9 cellular contexts compared by ENCODE assay signal in genomic region chr1:150152182-150152536, GRCh38. TPM values are rescaled to one million over a fixed set of nuclear protein-coding genes. Genes with fewer than 3 reads are reported as not detected.
DNase-seq lines count a peak whose midpoint lies in the region; ATAC-seq, FAIRE-seq and TF ChIP-seq lines count a peak whose summit lies in the region.
"Had no signal": no experiment of that assay in that cellular context is flagged by ENCODE, and none has a peak within 500 bp of the region (broad histone marks: within the 10 kb centered on the region; RNA-seq: fewer than 3 reads in every experiment).

No MANE protein-coding gene starts in this region.

- peaks cover 29% of the 10 kb centered on the region for H3K79me2 ChIP-seq in MM.1S (ENCODE audit: low read length)

- no peaks in the 10 kb centered on the region for H3K27me3 Mint-ChIP-seq in CD4-positive, CD25-positive, alpha-beta regulatory T cell

- no peaks in the 10 kb centered on the region for H3K9me3 Mint-ChIP-seq in CD4-positive, CD25-positive, alpha-beta regulatory T cell

- no peak overlapping the region for H2BK5ac ChIP-seq in neuronal stem cell (ENCODE audit: low read length)

- no peak overlapping the region for H3K23ac ChIP-seq in neuronal stem cell (ENCODE audit: low read depth, low read length, poor library complexity)

- H3K4ac ChIP-seq in neuronal stem cell (ENCODE audit: low read length): no peak overlapping the region

- no peak overlapping the region for H2BK15ac ChIP-seq in neuronal stem cell (ENCODE audit: low read length)

- H4K91ac ChIP-seq in neuronal stem cell (ENCODE audit: low read depth, low read length, poor library complexity): no peak overlapping the region

- no peak overlapping the region for H2BK12ac ChIP-seq in neuronal stem cell (ENCODE audit: low read length)

- H3K27ac ChIP-seq in CD4-positive, CD25-positive, alpha-beta regulatory T cell (ENCODE audit: insufficient read depth, low read length, poor library complexity, severe bottlenecking): peak overlapping the region; percentile 81
- H3K27ac ChIP-seq in MM.1S (ENCODE audit: low read length) (no peak overlapping the region), ectodermal cell (ENCODE audit: insufficient read depth, low read depth, low read length, poor library complexity, severe bottlenecking) (no peak overlapping the region), neuronal stem cell (replicated peaks; ENCODE audit: low read length) (no peak overlapping the region)

- H3K27me3 ChIP-seq in CD4-positive, CD25-positive, alpha-beta regulatory T cell (ENCODE audit: control insufficient read depth, insufficient read depth, low read length): no peaks in the 10 kb centered on the region
- H3K27me3 ChIP-seq in MM.1S (replicated peaks; ENCODE audit: insufficient read depth, low read length) (no peaks in the 10 kb centered on the region), ectodermal cell (ENCODE audit: control insufficient read depth, insufficient read depth, low read length, poor library complexity, severe bottlenecking) (no peaks in the 10 kb centered on the region), neuronal stem cell (ENCODE audit: control insufficient read depth in 3 of 3, insufficient read depth in 3 of 3, low read depth in 1 of 3, low read length in 3 of 3) (no peaks in the 10 kb centered on the region)

- H2AFZ ChIP-seq in MM.1S (ENCODE audit: low read length) (no peak overlapping the region), neuronal stem cell (ENCODE audit: low read length) (no peak overlapping the region)

- peaks cover 39% of the 10 kb centered on the region for H3K36me3 ChIP-seq in CD4-positive, CD25-positive, alpha-beta regulatory T cell (ENCODE audit: control insufficient read depth, insufficient read depth, low read length)
- H3K36me3 ChIP-seq in MM.1S (replicated peaks; ENCODE audit: insufficient read depth, low read length): no peaks in the 10 kb centered on the region
- peaks cover 34% of the 10 kb centered on the region for H3K36me3 ChIP-seq in ectodermal cell (ENCODE audit: control insufficient read depth, insufficient read depth, low read length)
- H3K36me3 ChIP-seq in neuronal stem cell (replicated peaks in 1 of 2; ENCODE audit: control insufficient read depth in 2 of 2, insufficient read depth in 2 of 2, low read length in 2 of 2): peaks cover 36 to 63% of the 10 kb centered on the region in 2 donors

- no peak for ATAC-seq in CD4-positive, CD25-positive, alpha-beta regulatory T cell (ENCODE audit: low read depth in 2 of 2)
- ATAC-seq in left colon: no peak

- no peak overlapping the region for H2AK5ac ChIP-seq in neuronal stem cell (ENCODE audit: low read depth, low read length)

- H3K9ac ChIP-seq in MM.1S (ENCODE audit: low read length): no peak overlapping the region
- no peak overlapping the region for H3K9ac ChIP-seq in neuronal stem cell (ENCODE audit: low read depth, low read length, poor library complexity)

- H3K4me3 ChIP-seq in CD4-positive, CD25-positive, alpha-beta regulatory T cell (ENCODE audit: low read depth, low read length): peak overlapping the region; percentile 94
- H3K4me3 ChIP-seq in MM.1S (ENCODE audit: low read length): no peak overlapping the region
- peak overlapping the region; percentile 95 for H3K4me3 ChIP-seq in ectodermal cell (ENCODE audit: insufficient read depth, low read depth, low read length)
- H3K4me3 ChIP-seq in neuronal stem cell (ENCODE audit: low read length in 2 of 2): peak overlapping the region in 1 of 2 donors; percentile 69

- no peaks in the 10 kb centered on the region for H4K20me1 ChIP-seq in MM.1S (ENCODE audit: insufficient read depth, low read length)

- intact Hi-C loops in left colon (cut with DNase I, micrococcal nuclease): no loop called here

- WGBS in ectodermal cell, 2 experiments: 88 to 96% methylated on average over 2 of the region's 2 CpGs
- no CpG with 5 or more reads among the region's 2 CpGs for WGBS in neuronal stem cell (ENCODE audit: extremely low coverage in 2 of 2, insufficient read length in 2 of 2, insufficient replicate concordance in 1 of 2), 2 donors

- no peak for DNase-seq in CD4-positive, CD25-positive, alpha-beta regulatory T cell
- DNase-seq in MM.1S (no peak), neuronal stem cell (ENCODE audit: low spot score) (no peak), left colon (no peak), SW480 (ENCODE audit: low spot score) (no peak), urothelium cell line (ENCODE audit: low spot score) (no peak), NCI-H2227 treated with DMSO at 0.1 percent for 48 hours (lab: John Stamatoyannopoulos, UW) (no peak)
- DNase-seq: stimulated activated CD4-positive, alpha-beta T cell treated with anti-CD3 and anti-CD28 coated beads, Interleukin-1b, Interleukin-23, amount 100 ng/mL, for 48 hours had no signal

- peaks cover 12% of the 10 kb centered on the region; the same call in 1 of the 2 replicates for H3F3A ChIP-seq in MM.1S (ENCODE audit: insufficient read depth, low read length)

- H3K14ac ChIP-seq in neuronal stem cell (ENCODE audit: low read length): no peak overlapping the region

- H3K4me1 Mint-ChIP-seq in CD4-positive, CD25-positive, alpha-beta regulatory T cell: peaks cover 25 to 57% (median 43%) of the 10 kb centered on the region in 4 donors

- H3K36me3 Mint-ChIP-seq in CD4-positive, CD25-positive, alpha-beta regulatory T cell: peaks cover 42% of the 10 kb centered on the region

- no peak overlapping the region for H2BK120ac ChIP-seq in neuronal stem cell (ENCODE audit: low read depth, low read length)

- H3K9me3 ChIP-seq in CD4-positive, CD25-positive, alpha-beta regulatory T cell (ENCODE audit: control insufficient read depth in 2 of 2, low read length in 2 of 2): no peaks in the 10 kb centered on the region
- H3K9me3 ChIP-seq in MM.1S (replicated peaks; ENCODE audit: insufficient read depth, low read length): no peaks in the 10 kb centered on the region
- H3K9me3 ChIP-seq in ectodermal cell (ENCODE audit: control insufficient read depth, low read length): no peaks in the 10 kb centered on the region
- H3K9me3 ChIP-seq in neuronal stem cell (replicated peaks in 1 of 2; ENCODE audit: control insufficient read depth in 2 of 2, insufficient read depth in 1 of 2, low read depth in 1 of 2, low read length in 2 of 2): peaks cover 0 to 3% of the 10 kb centered on the region in 2 donors

- FAIRE-seq in urothelium cell line (lab: Jason Lieb, UNC): no peak

- H3K79me1 ChIP-seq in neuronal stem cell (ENCODE audit: low read depth, low read length): peaks cover 13% of the 10 kb centered on the region

- peak overlapping the region; percentile 62; the same call in 1 of the 2 replicates for H3K4me2 ChIP-seq in MM.1S (ENCODE audit: low read depth, low read length)
- peak overlapping the region; percentile 53 for H3K4me2 ChIP-seq in neuronal stem cell (ENCODE audit: insufficient read depth, low read length, poor library complexity, severe bottlenecking)

- no peak for TF ChIP-seq CTCF in MM.1S (IDR thresholded peaks at IDR 0.05; ENCODE audit: low read length)

- no peaks in the 10 kb centered on the region for H3K9me2 ChIP-seq in MM.1S (replicated peaks; ENCODE audit: insufficient read depth, low read length)

- peak overlapping the region; percentile 94 to 97 (median 95) for H3K4me3 Mint-ChIP-seq in CD4-positive, CD25-positive, alpha-beta regulatory T cell

- peak overlapping the region; percentile 95 to 98 (median 98) for H3K27ac Mint-ChIP-seq in CD4-positive, CD25-positive, alpha-beta regulatory T cell

- peaks cover 39% of the 10 kb centered on the region for H3K4me1 ChIP-seq in CD4-positive, CD25-positive, alpha-beta regulatory T cell (ENCODE audit: control insufficient read depth, insufficient read depth, low read length, poor library complexity, severe bottlenecking)
- peaks cover 31% of the 10 kb centered on the region for H3K4me1 ChIP-seq in MM.1S (ENCODE audit: low read length)
- peaks cover 10% of the 10 kb centered on the region for H3K4me1 ChIP-seq in ectodermal cell (ENCODE audit: control insufficient read depth, insufficient read depth, low read length)
- H3K4me1 ChIP-seq in neuronal stem cell (ENCODE audit: control insufficient read depth in 2 of 2, insufficient read depth in 1 of 2, low read depth in 1 of 2, low read length in 2 of 2): peaks cover 13 to 17% of the 10 kb centered on the region in 2 donors

- H3K18ac ChIP-seq in neuronal stem cell (ENCODE audit: low read length): no peak overlapping the region

- H4K8ac ChIP-seq in neuronal stem cell (ENCODE audit: low read depth, low read length): no peak overlapping the region

RNA-seq across cellular contexts. Expression of gene PLEKHO1, which starts 2.4 kb away (rescaled TPM):
- total RNA-seq in CD4-positive, CD25-positive, alpha-beta regulatory T cell: 61.0 TPM
- polyA plus RNA-seq in CD4-positive, CD25-positive, alpha-beta regulatory T cell: 10 to 100 TPM; 21.5 to 31.5 (median 27.5) TPM
- 67.7 TPM for polyA plus RNA-seq in ectodermal cell (2013, experiment 1 of 4)
- polyA plus RNA-seq in ectodermal cell (2013, experiment 2 of 4): 74.6 TPM
- 57.1 TPM for polyA plus RNA-seq in ectodermal cell (2013, experiment 3 of 4)
- 65.9 TPM for polyA plus RNA-seq in ectodermal cell (2013, experiment 4 of 4)
- 66.9 TPM for polyA plus RNA-seq in neuronal stem cell (2013, experiment 1 of 2)
- polyA plus RNA-seq in neuronal stem cell (2013, experiment 2 of 2): 65.3 TPM
- 10 to 100 TPM in 1 of 2 donors, 1 to 10 TPM in 1; 4.8 to 43.0 TPM for total RNA-seq in left colon
